ENCODE assay signal across 20 cellular contexts in genomic region chr6:19470333-19470732, GRCh38.
DNase-seq lines count a peak whose midpoint lies in the region; ATAC-seq, FAIRE-seq and TF ChIP-seq lines count a peak whose summit lies in the region.
"Had no signal": no experiment of that assay in that cellular context is flagged by ENCODE, and none has a peak within 500 bp of the region (broad histone marks: within the 10 kb centered on the region; RNA-seq: fewer than 3 reads in every experiment).

No MANE protein-coding gene starts in this region.

- peak; percentile 65 for FAIRE-seq in GM12891 (lab: Jason Lieb, UNC)
- peak; percentile 97 for FAIRE-seq in HTR-8/SVneo (lab: Jason Lieb, UNC)
- FAIRE-seq in H1 (lab: Jason Lieb, UNC): no peak
- FAIRE-seq: GM12892, GM18507 had no signal

- TF ChIP-seq CTCF in H1 (IDR thresholded peaks at IDR 0.05; ENCODE audit: control extremely low read depth in 1 of 3, insufficient read depth in 1 of 3, low read depth in 1 of 3, low read length in 3 of 3) (no peak), upper lobe of left lung (IDR thresholded peaks at IDR 0.05) (no peak)

- H3K9me3 ChIP-seq in H1 (ENCODE audit: insufficient read depth in 2 of 2, low read depth in 1 of 2, low read length in 1 of 2) (peaks cover 0 to 2% of the 10 kb centered on the region in 2 experiments; a peak in 1 of 4 replicates), upper lobe of left lung (no peaks in the 10 kb centered on the region)

- peak overlapping the region; percentile 44 for H3K56ac ChIP-seq in H1 (replicated peaks; ENCODE audit: insufficient read length, low read depth, low read length)

- H3K9ac ChIP-seq in H1 (replicated peaks in 1 of 4; ENCODE audit: extremely low read depth in 1 of 4, low read depth in 3 of 4, low read length in 3 of 4): no peak overlapping the region
- H3K9ac ChIP-seq: BLaER1 treated with 17β-estradiol and CSF1 and Interleukin-3, amounts not matched to agents 10 nM and 100 nM; KMS-11 had no signal

- H3K27ac ChIP-seq in H1 (ENCODE audit: low read depth, low read length): no peak overlapping the region; the same call in 1 of the 2 replicates
- H3K27ac ChIP-seq in upper lobe of left lung: no peak overlapping the region
- H3K27ac ChIP-seq: BLaER1 treated with 17β-estradiol and CSF1 and Interleukin-3, amounts not matched to agents 10 nM and 100 nM; KMS-11 had no signal

- no peak overlapping the region for H3K4ac ChIP-seq in H1 (replicated peaks; ENCODE audit: insufficient read length, low read depth, low read length)

- H3K23ac ChIP-seq in H1 (ENCODE audit: insufficient read length): peak overlapping the region; percentile 86

- peaks cover 0 to 6% of the 10 kb centered on the region in 2 experiments for H4K20me1 ChIP-seq in H1 (replicated peaks in 1 of 2; ENCODE audit: control insufficient read depth in 1 of 2, insufficient read depth in 2 of 2, low read length in 2 of 2)
- H4K20me1 ChIP-seq: BLaER1 treated with 17β-estradiol and CSF1 and Interleukin-3, amounts not matched to agents 10 nM and 100 nM had no signal

- H3K18ac ChIP-seq in H1 (ENCODE audit: extremely low read depth, low read length): no peak overlapping the region

- H2BK20ac ChIP-seq in H1 (ENCODE audit: low read length): no peak overlapping the region

- no peak overlapping the region for H3K14ac ChIP-seq in H1 (ENCODE audit: insufficient read length)

- no peak overlapping the region for H2BK5ac ChIP-seq in H1 (ENCODE audit: low read depth, low read length)

- CTCF ChIA-PET in H1 (lab: Charles Lee; ENCODE audit: partially characterized antibody): no interaction called here

- peak overlapping the region; percentile 71; the same call in 1 of the 2 replicates for H2AK5ac ChIP-seq in H1 (ENCODE audit: low read depth, low read length)

- H4K5ac ChIP-seq in H1 (ENCODE audit: insufficient read length, low read depth, low read length): no peak overlapping the region

- H3K79me1 ChIP-seq in H1 (ENCODE audit: low read depth, low read length): no peaks in the 10 kb centered on the region

- H2BK15ac ChIP-seq in H1 (ENCODE audit: low read length): no peak overlapping the region; the same call in 1 of the 2 replicates

- H3K4me3 ChIP-seq in H1 (ENCODE audit: extremely low read depth in 1 of 4, insufficient read depth in 2 of 4, low read depth in 3 of 4, low read length in 4 of 4): no peak overlapping the region
- no peak overlapping the region for H3K4me3 ChIP-seq in upper lobe of left lung
- H3K4me3 ChIP-seq: BLaER1 treated with 17β-estradiol and CSF1 and Interleukin-3, amounts not matched to agents 10 nM and 100 nM had no signal

- no peak overlapping the region for H2AFZ ChIP-seq in H1 (ENCODE audit: low read length)

- peak; percentile 16 to 40 for ATAC-seq in upper lobe of left lung (ENCODE audit: low FRiP score in 2 of 2)
- ATAC-seq: CD8-positive, alpha-beta T cell had no signal

- no peak overlapping the region for H4K91ac ChIP-seq in H1 (replicated peaks; ENCODE audit: insufficient read length, low read length)

- H3K4me2 ChIP-seq in H1 (ENCODE audit: insufficient read depth in 1 of 2, low read depth in 2 of 2, low read length in 2 of 2): no peak overlapping the region
- H3K4me2 ChIP-seq: BLaER1 treated with 17β-estradiol and CSF1 and Interleukin-3, amounts not matched to agents 10 nM and 100 nM; KMS-11 had no signal

- H3K4me1 ChIP-seq in H1 (replicated peaks in 1 of 4; ENCODE audit: control insufficient read depth in 3 of 4, insufficient read depth in 4 of 4, low read length in 3 of 4) (no peaks in the 10 kb centered on the region), upper lobe of left lung (peaks cover 0 to 6% (median 2%) of the 10 kb centered on the region in 4 donors)
- H3K4me1 ChIP-seq: BLaER1 treated with 17β-estradiol and CSF1 and Interleukin-3, amounts not matched to agents 10 nM and 100 nM had no signal

- H3K27me3 ChIP-seq in H1 (replicated peaks in 1 of 4; ENCODE audit: control insufficient read depth in 3 of 4, extremely low read depth in 1 of 4, insufficient read depth in 3 of 4, low read length in 3 of 4) (no peaks in the 10 kb centered on the region), upper lobe of left lung (no peaks in the 10 kb centered on the region)
- H3K27me3 ChIP-seq: BLaER1 treated with 17β-estradiol and CSF1 and Interleukin-3, amounts not matched to agents 10 nM and 100 nM had no signal

- H3K79me2 ChIP-seq in H1 (ENCODE audit: control insufficient read depth in 1 of 2, insufficient read depth in 2 of 2, low read length in 2 of 2): 0 out of 4 replicates have a peak, but pooled peaks cover 0 to 3% of the 10 kb centered on the region in 2 experiments

- H3K23me2 ChIP-seq in H1 (ENCODE audit: low read depth, low read length): peaks cover 5% of the 10 kb centered on the region; the same call in 1 of the 2 replicates

- POLR2A ChIA-PET in H1 (lab: Charles Lee; ENCODE audit: partially characterized antibody): no interaction called here

- H4K8ac ChIP-seq in H1 (ENCODE audit: extremely low read depth, insufficient read depth, low read length): no peak overlapping the region

- H2BK120ac ChIP-seq in H1 (replicated peaks; ENCODE audit: low read depth, low read length): no peak overlapping the region

- no peak for TF ChIP-seq POLR2A in GM12891 (IDR thresholded peaks at IDR 0.05; ENCODE audit: low read depth, low read length)
- no peak for TF ChIP-seq POLR2A in H1 (IDR thresholded peaks at IDR 0.05; ENCODE audit: control extremely low read depth in 1 of 2, low read depth in 2 of 2, low read length in 2 of 2)
- no peak for TF ChIP-seq POLR2A in upper lobe of left lung (IDR thresholded peaks at IDR 0.05)

- no peak for DNase-seq in GM12891 (ENCODE audit: insufficient read length, low spot score)
- DNase-seq in HTR-8/SVneo (ENCODE audit: insufficient read length, low spot score): no peak
- DNase-seq in H1 (ENCODE audit: low read depth in 1 of 2, low spot score in 2 of 2): no peak
- no peak for DNase-seq in upper lobe of left lung
- DNase-seq in NOMO-1 treated with dmso at 0.1 percent for 144 hours (lab: John Stamatoyannopoulos, UW; ENCODE audit: unreplicated experiment): no peak
- DNase-seq in AG08396 (ENCODE audit: low spot score): no peak
- no peak for DNase-seq in UCSD-AML1 (lab: John Stamatoyannopoulos, UW; ENCODE audit: unreplicated experiment)
- no peak for DNase-seq in stimulated activated CD4-positive, alpha-beta T cell treated with anti-CD3 and anti-CD28 coated beads, Interleukin-2, amount 100 ng/mL, for 24 hours
- DNase-seq: 8988T; Calu3; CD8-positive, alpha-beta T cell; DMS53; DND-41; EL; GOT3; H9 had no signal

- H3K36me3 ChIP-seq in H1 (ENCODE audit: control insufficient read depth in 2 of 4, insufficient read depth in 4 of 4, low read length in 3 of 4) (no peaks in the 10 kb centered on the region; a peak in 1 of 8 replicates), upper lobe of left lung (no peaks in the 10 kb centered on the region)
- H3K36me3 ChIP-seq: BLaER1 treated with 17β-estradiol and CSF1 and Interleukin-3, amounts not matched to agents 10 nM and 100 nM had no signal

- no peak overlapping the region; the same call in 1 of the 2 replicates for H2BK12ac ChIP-seq in H1 (ENCODE audit: low read depth, low read length)

- no peak for TF ChIP-seq RAD21 in H1 (IDR thresholded peaks at IDR 0.05 in 1 of 2, conservative IDR thresholded peaks at IDR 0.05 in 1 of 2; ENCODE audit: low read depth in 2 of 2, low read length in 2 of 2)

- TF ChIP-seq EP300 in H1 (IDR thresholded peaks at IDR 0.05; ENCODE audit: borderline replicate concordance in 1 of 2, low read depth in 2 of 2, low read length in 2 of 2): no peak
- TF ChIP-seq EP300 in upper lobe of left lung (IDR thresholded peaks at IDR 0.05): no peak

- 70% methylated on average over 7 of the region's 7 CpGs; no CpG with 5 or more reads in 1 of the 2 experiments for WGBS in H1 (ENCODE audit: extremely low coverage in 1 of 2, insufficient coverage in 1 of 2, insufficient read length in 1 of 2, insufficient replicate concordance in 2 of 2, low coverage in 1 of 2, low lambda C conversion rate in 2 of 2, missing lambda C conversion rate in 1 of 2), 2 experiments
- 72 to 73% methylated on average over 7 of the region's 7 CpGs for WGBS in upper lobe of left lung, 2 donors

TF ChIP-seq in GM12891, 5 proteins besides CTCF, POLR2A, EP300 and RAD21:
- TF ChIP-seq SPI1 (IDR thresholded peaks at IDR 0.05; ENCODE audit: low read depth, low read length) (no peak), POU2F2 (IDR thresholded peaks at IDR 0.05; ENCODE audit: low read depth, low read length) (no peak), PAX5 (IDR thresholded peaks at IDR 0.05; ENCODE audit: insufficient read depth, low read length, severe bottlenecking) (no peak), POLR2AphosphoS5 (IDR thresholded peaks at IDR 0.05; ENCODE audit: low read depth, low read length) (no peak), TAF1 (IDR thresholded peaks at IDR 0.05; ENCODE audit: low read depth, low read length) (no peak)

TF ChIP-seq in H1, 55 proteins besides CTCF, POLR2A, EP300 and RAD21:
- TF ChIP-seq SIN3A (conservative IDR thresholded peaks at IDR 0.05 in 1 of 2, IDR thresholded peaks at IDR 0.05 in 1 of 2; ENCODE audit: low read depth in 1 of 2, low read length in 2 of 2): no peak
- TF ChIP-seq ASH2L (IDR thresholded peaks at IDR 0.05; ENCODE audit: low read length): no peak
- no peak for TF ChIP-seq SP2 (IDR thresholded peaks at IDR 0.05; ENCODE audit: low read length)
- TF ChIP-seq POLR2AphosphoS5 (IDR thresholded peaks at IDR 0.05; ENCODE audit: low read depth, low read length): no peak
- TF ChIP-seq SIRT6 (IDR thresholded peaks at IDR 0.05; ENCODE audit: low read length): no peak
- no peak for TF ChIP-seq CHD1 (IDR thresholded peaks at IDR 0.05; ENCODE audit: low read depth, low read length)
